ENCODE assay signal across 1 cellular context in the genomic region with DNA sequence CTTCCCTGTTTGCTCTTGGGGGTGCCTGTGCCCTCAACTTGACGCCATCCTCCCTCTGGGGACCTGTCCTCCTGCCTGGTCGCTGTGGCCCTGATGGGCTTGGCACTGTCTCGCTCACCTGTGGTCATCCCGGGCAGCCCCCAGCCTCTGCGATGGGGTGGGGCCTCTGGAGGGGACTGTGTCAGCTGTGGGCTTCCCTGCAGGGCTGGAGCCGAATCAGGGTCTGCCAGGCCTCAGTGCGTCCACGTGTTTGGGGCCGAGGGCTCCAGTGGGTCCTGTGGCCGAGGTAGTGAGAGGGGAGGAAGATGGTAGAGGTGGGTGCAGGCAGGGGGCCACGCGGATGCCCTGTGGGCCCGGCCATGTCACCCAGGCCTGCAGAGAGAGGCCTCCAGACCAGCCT.
A peak's percentile ranks its signal among the peaks of the same experiment; 100 is the strongest.
TF ChIP-seq lines count a peak whose summit lies in the region.

No MANE protein-coding gene starts in this region.

TF ChIP-seq in HepG2, 621 proteins besides CTCF, POLR2A, EP300 and RAD21:
- peak; percentile 59 for TF ChIP-seq AGO2 (optimal IDR thresholded peaks at IDR 0.05; ENCODE audit: low read depth, low read length)
- TF ChIP-seq ZNF136 (CRISPR knock-in tag; IDR thresholded peaks at IDR 0.05; ENCODE audit: low read depth), result no peak
